8 cellular contexts compared by ENCODE assay signal in genomic region chr15:90035835-90036220, GRCh38. TPM values are rescaled to one million over a fixed set of nuclear protein-coding genes. Genes with fewer than 3 reads are reported as not detected.
A peak's percentile ranks its signal among the peaks of the same experiment; 100 is the strongest.
DNase-seq lines count a peak whose midpoint lies in the region; ATAC-seq, FAIRE-seq and TF ChIP-seq lines count a peak whose summit lies in the region.

No MANE protein-coding gene starts in this region.

- FAIRE-seq in astrocyte (lab: Jason Lieb, UNC), result no peak

- no peak overlapping the region for H4K8ac ChIP-seq in mesendoderm (ENCODE audit: low read depth, low read length)

- peak overlapping the region; percentile 77 for H3K18ac ChIP-seq in mesendoderm (ENCODE audit: low read length)

- H4K5ac ChIP-seq in mesendoderm (ENCODE audit: low read length), result no peak overlapping the region

- H3K9ac ChIP-seq in astrocyte (ENCODE audit: low read length) (no peak overlapping the region), mesendoderm (ENCODE audit: low read length) (peak overlapping the region; percentile 17)

- H3K56ac ChIP-seq in mesendoderm (ENCODE audit: low read length), result peak overlapping the region; percentile 65

- peak overlapping the region; percentile 78 for H3K27ac Mint-ChIP-seq in activated naive CD4-positive, alpha-beta T cell treated with anti-CD3 and anti-CD28 coated beads, Interleukin-2, amount 10 ng/mL, durations not matched to agents 7 days and 5 days
- H3K27ac Mint-ChIP-seq in astrocyte (ENCODE audit: unreplicated experiment), result peak overlapping the region; percentile 86

- H3K4me2 ChIP-seq in astrocyte (ENCODE audit: low read length) (peak overlapping the region; percentile 55), mesendoderm (ENCODE audit: low read length) (no peak overlapping the region)

- H3K27ac ChIP-seq in astrocyte (ENCODE audit: low read depth, low read length) (no peak overlapping the region), mesendoderm (ENCODE audit: low read depth, low read length) (peak overlapping the region; percentile 13), upper lobe of left lung (peak overlapping the region; percentile 85 to 97 (median 88))

- H3K27me3 Mint-ChIP-seq in activated naive CD4-positive, alpha-beta T cell treated with anti-CD3 and anti-CD28 coated beads, Interleukin-2, amount 10 ng/mL, durations not matched to agents 7 days and 5 days, result no peaks in the 10 kb centered on the region
- H3K27me3 Mint-ChIP-seq in astrocyte (ENCODE audit: low read depth, unreplicated experiment), result no peaks in the 10 kb centered on the region

- peak in 1 of 4 donors; percentile 38 for TF ChIP-seq EP300 in upper lobe of left lung (IDR thresholded peaks at IDR 0.05)

- DNase-seq in activated naive CD4-positive, alpha-beta T cell treated with anti-CD3 and anti-CD28 coated beads, Interleukin-2, amount 10 ng/mL, durations not matched to agents 7 days and 5 days, result peak; percentile 28
- DNase-seq in activated naive CD4-positive, alpha-beta T cell treated with Interleukin-2 at 50 U/mL for 16 hours, result no peak
- DNase-seq in astrocyte (ENCODE audit: low read depth) (no peak), mesendoderm (no peak), upper lobe of left lung (peak in 1 of 2 donors; percentile 90), T-helper 9 cell (no peak)

- H3K4me1 ChIP-seq in astrocyte (ENCODE audit: insufficient read depth, low read length), result peaks cover 40% of the 10 kb centered on the region
- H3K4me1 ChIP-seq in mesendoderm (ENCODE audit: control insufficient read depth, low read depth, low read length), result peaks cover 37% of the 10 kb centered on the region
- H3K4me1 ChIP-seq in upper lobe of left lung, result peaks cover 87 to 98% (median 94%) of the 10 kb centered on the region in 4 donors

- no peaks in the 10 kb centered on the region for H3K9me3 Mint-ChIP-seq in activated naive CD4-positive, alpha-beta T cell treated with anti-CD3 and anti-CD28 coated beads, Interleukin-2, amount 10 ng/mL, durations not matched to agents 7 days and 5 days
- H3K9me3 Mint-ChIP-seq in astrocyte (ENCODE audit: unreplicated experiment), result no peaks in the 10 kb centered on the region

- no peaks in the 10 kb centered on the region for H3K36me3 ChIP-seq in astrocyte (ENCODE audit: insufficient read depth, low read length)
- H3K36me3 ChIP-seq in mesendoderm (ENCODE audit: control insufficient read depth, insufficient read depth, low read length), result no peaks in the 10 kb centered on the region
- no peaks in the 10 kb centered on the region for H3K36me3 ChIP-seq in upper lobe of left lung

- CTCF ChIA-PET in activated naive CD4-positive, alpha-beta T cell treated with anti-CD3 and anti-CD28 coated beads, Interleukin-2, amount 10 ng/mL, durations not matched to agents 7 days and 5 days (lab: Charles Lee), result interaction anchor here (5.3 kb wide), 1 partner anchor 35 kb away, joined by 17 read pairs; no protein-coding TSS in a partner anchor

- peaks cover 77% of the 10 kb centered on the region for H3K4me1 Mint-ChIP-seq in activated naive CD4-positive, alpha-beta T cell treated with anti-CD3 and anti-CD28 coated beads, Interleukin-2, amount 10 ng/mL, durations not matched to agents 7 days and 5 days
- H3K4me1 Mint-ChIP-seq in astrocyte (ENCODE audit: low read depth, unreplicated experiment), result peaks cover 42% of the 10 kb centered on the region

- H3K27me3 ChIP-seq in astrocyte (ENCODE audit: insufficient read depth, low read length) (no peaks in the 10 kb centered on the region), mesendoderm (ENCODE audit: insufficient read depth, low read length, poor library complexity) (no peaks in the 10 kb centered on the region), upper lobe of left lung (no peaks in the 10 kb centered on the region)

- peak overlapping the region; percentile 5 for H2AFZ ChIP-seq in astrocyte (ENCODE audit: low read depth, low read length)

- no peak overlapping the region for H2BK15ac ChIP-seq in mesendoderm (replicated peaks; ENCODE audit: low read depth)

- H2BK120ac ChIP-seq in mesendoderm (ENCODE audit: low read depth, low read length), result no peak overlapping the region

- H2BK5ac ChIP-seq in mesendoderm (ENCODE audit: low read length), result peak overlapping the region; percentile 9

- peaks cover 32% of the 10 kb centered on the region for H4K20me1 ChIP-seq in astrocyte (ENCODE audit: insufficient read depth, low read length)

- H3K23ac ChIP-seq in mesendoderm (ENCODE audit: low read length), result no peak overlapping the region

- TF ChIP-seq CTCF in astrocyte (IDR thresholded peaks at IDR 0.05; ENCODE audit: insufficient read depth, low read depth, low read length) (no peak), upper lobe of left lung (IDR thresholded peaks at IDR 0.05) (no peak)

- peak; percentile 44 to 55 for ATAC-seq in upper lobe of left lung (ENCODE audit: low FRiP score in 2 of 2)
- ATAC-seq in HG03196 (IDR thresholded peaks at IDR 0.05; ENCODE audit: unreplicated experiment), result no peak
- no peak for ATAC-seq in HG03280 (IDR thresholded peaks at IDR 0.05; ENCODE audit: unreplicated experiment)

- peak overlapping the region; percentile 26 for H3K4ac ChIP-seq in mesendoderm (ENCODE audit: low read depth, low read length)

- peaks cover 11% of the 10 kb centered on the region for H3K36me3 Mint-ChIP-seq in activated naive CD4-positive, alpha-beta T cell treated with anti-CD3 and anti-CD28 coated beads, Interleukin-2, amount 10 ng/mL, durations not matched to agents 7 days and 5 days
- H3K36me3 Mint-ChIP-seq in astrocyte (ENCODE audit: low read depth, unreplicated experiment), result no peaks in the 10 kb centered on the region

- no peaks in the 10 kb centered on the region for H3K9me3 ChIP-seq in astrocyte (ENCODE audit: insufficient read depth, low read depth, low read length)
- no peaks in the 10 kb centered on the region for H3K9me3 ChIP-seq in upper lobe of left lung

- WGBS in mesendoderm (ENCODE audit: extremely low coverage, insufficient coverage, low lambda C conversion rate), result no CpG with 5 or more reads among the region's 9 CpGs
- WGBS in upper lobe of left lung, 2 donors, result 40 to 73% methylated on average over 9 of the region's 9 CpGs

- peaks cover 31% of the 10 kb centered on the region for H3K79me1 ChIP-seq in mesendoderm (ENCODE audit: low read length)

- H3K79me2 ChIP-seq in astrocyte (ENCODE audit: insufficient read depth, low read length) (peaks cover 48% of the 10 kb centered on the region), mesendoderm (ENCODE audit: control insufficient read depth, insufficient read depth, low read length) (peaks cover 29% of the 10 kb centered on the region)

- no peak overlapping the region for H2AK5ac ChIP-seq in mesendoderm (ENCODE audit: low read length)

- no peak overlapping the region for H3K4me3 Mint-ChIP-seq in activated naive CD4-positive, alpha-beta T cell treated with anti-CD3 and anti-CD28 coated beads, Interleukin-2, amount 10 ng/mL, durations not matched to agents 7 days and 5 days
- peak overlapping the region; percentile 62 for H3K4me3 Mint-ChIP-seq in astrocyte (ENCODE audit: unreplicated experiment)

- TF ChIP-seq POLR2A in upper lobe of left lung (IDR thresholded peaks at IDR 0.05), result no peak

- H3K4me3 ChIP-seq in astrocyte (ENCODE audit: insufficient read depth, low read depth, low read length) (no peak overlapping the region), mesendoderm (ENCODE audit: low read length) (no peak overlapping the region), upper lobe of left lung (no peak overlapping the region)

RNA-seq across cellular contexts. Expression of gene ZNF710, which starts 34.7 kb away (rescaled TPM):
- total RNA-seq in astrocyte (26.9 and 27.2 TPM in 2 replicates), upper lobe of left lung (10 to 100 TPM; 26.0 to 51.3 (median 44.5) TPM)
- polyA plus RNA-seq in mesendoderm (2013, experiment 1 of 2), result 51.0 TPM
- 54.6 TPM for polyA plus RNA-seq in mesendoderm (2013, experiment 2 of 2)

Comparison
In these comparisons a context has a peak if more than half of its experiments do, and no peak if none do; other contexts are left out.
1. ATAC-seq: peak in upper lobe of left lung (2 of 2); none in HG03196 (single experiment) and HG03280 (single experiment).